In genomic region chr2:104863585-104864279, GRCh38 we compare ENCODE assay signal across 20 cellular contexts. TPM values are rescaled to one million over a fixed set of nuclear protein-coding genes. Genes with fewer than 3 reads are reported as not detected.
DNase-seq lines count a peak whose midpoint lies in the region; ATAC-seq and TF ChIP-seq lines count a peak whose summit lies in the region.
"Had no signal": no experiment of that assay in that cellular context is flagged by ENCODE, and none has a peak within 500 bp of the region (broad histone marks: within the 10 kb centered on the region; RNA-seq: fewer than 3 reads in every experiment).

No MANE protein-coding gene starts in this region.

- H3K4me1 Mint-ChIP-seq in glutamatergic neuron (ENCODE audit: low read depth, unreplicated experiment) = peaks cover 14% of the 10 kb centered on the region
- peaks cover 58% of the 10 kb centered on the region for H3K4me1 Mint-ChIP-seq in neural crest cell

- ATAC-seq in Right ventricle myocardium inferior = no peak
- ATAC-seq in upper lobe of right lung = peak; percentile 45
- ATAC-seq: activated CD8-positive, alpha-beta T cell treated with anti-CD3 and anti-CD28 coated beads, Interleukin-2, amount 10 ng/mL, durations not matched to agents 7 days and 5 days; Panc1 had no signal

- H3K36me3 ChIP-seq in right atrium auricular region = no peaks in the 10 kb centered on the region
- no peaks in the 10 kb centered on the region for H3K36me3 ChIP-seq in upper lobe of right lung
- H3K36me3 ChIP-seq in thyroid gland = no peaks in the 10 kb centered on the region
- H3K36me3 ChIP-seq: esophagus muscularis mucosa, heart right ventricle, left ventricle myocardium inferior, sigmoid colon, transverse colon had no signal

- WGBS in thyroid gland, 2 donors = 6 to 7% methylated on average over 13 to 33 of the region's 55 CpGs

- intact Hi-C loops in Right ventricle myocardium inferior (cut with DNase I) (no loop called here), upper lobe of right lung (cut with DNase I) (no loop called here), thyroid gland (cut with DNase I) (no loop called here)

- H3K36me3 Mint-ChIP-seq in glutamatergic neuron (ENCODE audit: unreplicated experiment) (no peaks in the 10 kb centered on the region), neural crest cell (ENCODE audit: low read depth) (peaks cover 10% of the 10 kb centered on the region)

- H3K27me3 Mint-ChIP-seq in glutamatergic neuron (ENCODE audit: unreplicated experiment) (peaks cover 52% of the 10 kb centered on the region), neural crest cell (ENCODE audit: low read depth) (peaks cover 98% of the 10 kb centered on the region)

- no peak for TF ChIP-seq POLR2A in thyroid gland (IDR thresholded peaks at IDR 0.05)

- DNase-seq in Right ventricle myocardium inferior (ENCODE audit: missing footprints) (peak; percentile 66), right atrium auricular region (ENCODE audit: low spot score) (no peak), glutamatergic neuron (peak; percentile 48), neural crest cell (ENCODE audit: low read depth, low spot score) (peak; percentile 29), upper lobe of right lung (no peak), AG08395 (ENCODE audit: low spot score) (no peak), thyroid gland (no peak), NCI-H1092 (lab: John Stamatoyannopoulos, UW) (no peak)
- DNase-seq: activated CD8-positive, alpha-beta T cell treated with anti-CD3 and anti-CD28 coated beads, Interleukin-2, amount 10 ng/mL, durations not matched to agents 7 days and 5 days; DMS53; heart right ventricle; left ventricle myocardium inferior; MV-4-11; sigmoid colon; transverse colon had no signal

- H3K27ac Mint-ChIP-seq in glutamatergic neuron (ENCODE audit: unreplicated experiment) (no peak overlapping the region), neural crest cell (ENCODE audit: unreplicated experiment) (peak overlapping the region; percentile 91)
- H3K27ac Mint-ChIP-seq: activated CD8-positive, alpha-beta T cell treated with anti-CD3 and anti-CD28 coated beads, Interleukin-2, amount 10 ng/mL, durations not matched to agents 7 days and 5 days; activated T-helper 1 cell treated with anti-CD3 and anti-CD28 coated beads, Interleukin-12 subunit alpha, Interleukin-12 subunit beta, Interleukin-2, Interleukin-4 antibody, amounts not matched to agents 30 ng/mL and 10 ng/mL and 1 ng/mL, durations not matched to agents 14 hours and 24 hours and 36 hours had no signal

- H3K9me3 ChIP-seq in right atrium auricular region = no peaks in the 10 kb centered on the region
- H3K9me3 ChIP-seq in upper lobe of right lung = no peaks in the 10 kb centered on the region
- no peaks in the 10 kb centered on the region for H3K9me3 ChIP-seq in thyroid gland
- H3K9me3 ChIP-seq: esophagus muscularis mucosa, heart right ventricle, left ventricle myocardium inferior, sigmoid colon, transverse colon had no signal

- peaks cover 0 to 26% of the 10 kb centered on the region in 2 donors for H3K4me1 ChIP-seq in right atrium auricular region
- peaks cover 7% of the 10 kb centered on the region for H3K4me1 ChIP-seq in upper lobe of right lung
- H3K4me1 ChIP-seq in thyroid gland = peaks cover 0 to 11% of the 10 kb centered on the region in 2 donors

- peak overlapping the region; percentile 42 for H3K4me3 Mint-ChIP-seq in glutamatergic neuron (ENCODE audit: unreplicated experiment)
- H3K4me3 Mint-ChIP-seq in neural crest cell = peak overlapping the region; percentile 83
- H3K4me3 Mint-ChIP-seq: activated CD8-positive, alpha-beta T cell treated with anti-CD3 and anti-CD28 coated beads, Interleukin-2, amount 10 ng/mL, durations not matched to agents 7 days and 5 days; activated T-helper 1 cell treated with anti-CD3 and anti-CD28 coated beads, Interleukin-12 subunit alpha, Interleukin-12 subunit beta, Interleukin-2, Interleukin-4 antibody, amounts not matched to agents 30 ng/mL and 10 ng/mL and 1 ng/mL, durations not matched to agents 14 hours and 24 hours and 36 hours had no signal

- TF ChIP-seq CTCF in right atrium auricular region (IDR thresholded peaks at IDR 0.05) = no peak
- TF ChIP-seq CTCF in glutamatergic neuron (IDR thresholded peaks at IDR 0.05; ENCODE audit: partially characterized antibody, unreplicated experiment) = no peak
- TF ChIP-seq CTCF in neural crest cell (conservative IDR thresholded peaks at IDR 0.05) = no peak
- no peak for TF ChIP-seq CTCF in upper lobe of right lung (IDR thresholded peaks at IDR 0.05)
- no peak for TF ChIP-seq CTCF in thyroid gland (IDR thresholded peaks at IDR 0.05)

- no peak overlapping the region for H3K4me3 ChIP-seq in right atrium auricular region
- no peak overlapping the region for H3K4me3 ChIP-seq in upper lobe of right lung
- H3K4me3 ChIP-seq in thyroid gland (replicated peaks in 1 of 3) = no peak overlapping the region
- H3K4me3 ChIP-seq: esophagus muscularis mucosa, heart right ventricle, left ventricle myocardium inferior, sigmoid colon, transverse colon had no signal

- H3K27ac ChIP-seq in right atrium auricular region (no peak overlapping the region), upper lobe of right lung (no peak overlapping the region), thyroid gland (no peak overlapping the region)
- H3K27ac ChIP-seq: 22Rv1, esophagus muscularis mucosa, heart right ventricle, left ventricle myocardium inferior, sigmoid colon, transverse colon had no signal

- H3K27me3 ChIP-seq in right atrium auricular region = peaks cover 61 to 78% of the 10 kb centered on the region in 2 donors
- H3K27me3 ChIP-seq in upper lobe of right lung = peaks cover 98% of the 10 kb centered on the region
- peaks cover 72% of the 10 kb centered on the region for H3K27me3 ChIP-seq in thyroid gland

- H3K9me3 Mint-ChIP-seq in glutamatergic neuron (ENCODE audit: unreplicated experiment) (peaks cover 24% of the 10 kb centered on the region), neural crest cell (no peaks in the 10 kb centered on the region)
- H3K9me3 Mint-ChIP-seq: activated T-helper 1 cell treated with anti-CD3 and anti-CD28 coated beads, Interleukin-12 subunit alpha, Interleukin-12 subunit beta, Interleukin-2, Interleukin-4 antibody, amounts not matched to agents 30 ng/mL and 10 ng/mL and 1 ng/mL, durations not matched to agents 14 hours and 24 hours and 36 hours had no signal

RNA-seq across cellular contexts. Expression of gene POU3F3, which starts 9.8 kb away (rescaled TPM):
- total RNA-seq in Right ventricle myocardium inferior (not detected), right atrium auricular region (under 1 TPM in 1 of 2 donors, not detected in 1; 0.79 TPM), glutamatergic neuron (ENCODE audit: unreplicated experiment) (0.54 TPM), neural crest cell (26.7 and 27.1 TPM in 2 replicates), upper lobe of right lung (not detected), thyroid gland (under 1 TPM in 1 of 4 donors, not detected in 3; 0.22 TPM)
- total RNA-seq: activated CD8-positive, alpha-beta T cell treated with anti-CD3 and anti-CD28 coated beads, Interleukin-2, amount 10 ng/mL, durations not matched to agents 7 days and 5 days; activated T-helper 1 cell treated with anti-CD3 and anti-CD28 coated beads, Interleukin-12 subunit alpha, Interleukin-12 subunit beta, Interleukin-2, Interleukin-4 antibody, amounts not matched to agents 30 ng/mL and 10 ng/mL and 1 ng/mL, durations not matched to agents 14 hours and 24 hours and 36 hours; HT1080 had no signal

Comparison
In these comparisons a context has a peak if more than half of its experiments do, and no peak if none do; other contexts are left out.
1. DNase-seq: peak in Right ventricle myocardium inferior (single experiment), glutamatergic neuron (single experiment) and neural crest cell (single experiment); none in right atrium auricular region (single experiment), upper lobe of right lung (single experiment), AG08395 (single experiment), thyroid gland (0 of 2) and NCI-H1092 (single experiment).
2. RNA of gene POU3F3, which starts 9.8 kb away (total RNA-seq): 26.7 to 27.1 TPM in neural crest cell; 0.79 TPM in right atrium auricular region, 0.54 TPM in glutamatergic neuron (single experiment), not detected in Right ventricle myocardium inferior (single experiment), not detected in upper lobe of right lung (single experiment) and 0.22 TPM in thyroid gland; every median in the first group is over 10 times any median in the second.